ENCODE assay signal across 17 cellular contexts in genomic region chr6:47495954-47496545, GRCh38.
"Had no signal": no experiment of that assay in that cellular context is flagged by ENCODE, and none has a peak within 500 bp of the region (broad histone marks: within the 10 kb centered on the region; RNA-seq: fewer than 3 reads in every experiment).

No MANE protein-coding gene starts in this region.

- DNase-seq: activated CD4-positive, alpha-beta T cell treated with anti-CD3 and anti-CD28 coated beads for 1 hour; activated CD4-positive, alpha-beta T cell treated with anti-CD3 and anti-CD28 coated beads, Interleukin-2, amount 50 U/mL, for 48 hours; activated effector memory CD4-positive, alpha-beta T cell treated with Interleukin-2 at 50 U/mL for 16 hours; activated naive CD4-positive, alpha-beta T cell treated with anti-CD3 and anti-CD28 coated beads, Interleukin-2, amount 50 U/mL, for 16 hours; activated T-cell treated with anti-CD3 and anti-CD28 coated beads, Interleukin-2, amount 50 U/mL, for 24 hours; esophagus squamous epithelium; foreskin fibroblast; immature natural killer cell; mesendoderm; nucleus accumbens; psoas muscle; right lobe of liver; stimulated activated naive CD8-positive, alpha-beta T cell treated with anti-CD3 and anti-CD28 coated beads, Interleukin-15, Interleukin-2, amounts not matched to agents 100 U/mL and 50 U/mL, for 24 hours; upper lobe of right lung had no signal

- FAIRE-seq: bronchial epithelial cell had no signal

- H3K27ac Mint-ChIP-seq: activated T-cell treated with anti-CD3 and anti-CD28 coated beads, Interleukin-2, amount 50 U/mL, for 24 hours; nephron; T-helper 1 cell treated with Interleukin-12 subunit alpha and Interleukin-12 subunit beta and Interleukin-4 antibody, amounts not matched to agents 30 μg/mL and 1 μg/mL, for 36 hours had no signal

- H3K27me3 Mint-ChIP-seq: activated T-cell treated with anti-CD3 and anti-CD28 coated beads, Interleukin-2, amount 50 U/mL, for 24 hours had no signal

- H3K9me3 ChIP-seq: esophagus squamous epithelium, psoas muscle, right lobe of liver, upper lobe of right lung had no signal

- H3K4me3 Mint-ChIP-seq: activated T-cell treated with anti-CD3 and anti-CD28 coated beads, Interleukin-2, amount 50 U/mL, for 24 hours; immature natural killer cell; nephron; T-helper 1 cell treated with Interleukin-12 subunit alpha and Interleukin-12 subunit beta and Interleukin-4 antibody, amounts not matched to agents 30 μg/mL and 1 μg/mL, for 36 hours had no signal

- H3K9me3 Mint-ChIP-seq: activated T-cell treated with anti-CD3 and anti-CD28 coated beads, Interleukin-2, amount 50 U/mL, for 24 hours; immature natural killer cell; T-helper 1 cell treated with Interleukin-12 subunit alpha and Interleukin-12 subunit beta and Interleukin-4 antibody, amounts not matched to agents 30 μg/mL and 1 μg/mL, for 36 hours had no signal

- H3K4me3 ChIP-seq: esophagus squamous epithelium, psoas muscle, right lobe of liver, upper lobe of right lung had no signal

- H3K36me3 Mint-ChIP-seq: immature natural killer cell had no signal

- H3K27ac ChIP-seq: esophagus squamous epithelium, psoas muscle, right lobe of liver, upper lobe of right lung had no signal

- ATAC-seq: psoas muscle; right lobe of liver; stimulated activated naive CD8-positive, alpha-beta T cell treated with anti-CD3 and anti-CD28 coated beads, Interleukin-15, Interleukin-2, amounts not matched to agents 100 U/mL and 50 U/mL, for 24 hours; upper lobe of right lung had no signal

- H3K27me3 ChIP-seq: esophagus squamous epithelium, right lobe of liver, upper lobe of right lung had no signal

- H3K36me3 ChIP-seq: esophagus squamous epithelium, right lobe of liver, upper lobe of right lung had no signal
